30 cellular contexts compared by ENCODE assay signal in the genomic region with DNA sequence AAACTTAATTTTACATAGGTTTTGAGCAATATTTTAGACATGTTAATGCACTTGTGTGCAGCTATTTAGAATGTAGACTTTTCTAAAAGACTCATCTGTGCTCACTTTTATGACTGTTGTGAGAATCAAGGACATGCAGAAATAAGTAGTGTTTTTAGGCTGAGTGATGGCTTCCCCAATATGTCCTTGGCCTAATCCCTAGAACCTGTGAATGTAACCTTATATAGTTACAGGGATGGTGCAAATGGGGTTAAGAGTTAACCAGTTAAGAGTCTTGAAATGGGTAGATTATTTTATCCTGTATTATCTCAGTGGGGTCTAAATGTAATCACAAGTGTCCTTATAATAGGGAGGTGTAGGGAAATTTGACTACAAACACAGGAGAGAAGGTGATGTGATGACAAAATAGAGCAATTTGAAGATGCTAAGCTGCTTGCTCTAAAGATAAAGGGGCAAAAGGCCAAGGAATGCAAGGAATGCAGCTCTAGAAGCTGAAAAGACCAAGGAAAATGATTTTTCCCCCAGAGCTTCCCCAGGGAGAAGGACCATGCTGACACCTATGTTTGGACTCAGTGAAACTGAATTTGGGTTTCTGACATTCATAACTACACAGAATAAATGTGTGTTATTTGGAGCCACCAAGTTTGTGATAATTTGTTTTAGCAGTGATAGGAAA.
DNase-seq lines count a peak whose midpoint lies in the region; ATAC-seq and TF ChIP-seq lines count a peak whose summit lies in the region.
"Had no signal": no experiment of that assay in that cellular context is flagged by ENCODE, and none has a peak within 500 bp of the region (broad histone marks: within the 10 kb centered on the region; RNA-seq: fewer than 3 reads in every experiment).

No MANE protein-coding gene starts in this region.

- peaks cover 1% of the 10 kb centered on the region for H3K9me3 Mint-ChIP-seq in activated CD8-positive, alpha-beta T cell treated with anti-CD3 and anti-CD28 coated beads for 36 hours
- H3K9me3 Mint-ChIP-seq: activated naive CD4-positive, alpha-beta T cell treated with anti-CD3 and anti-CD28 coated beads for 36 hours had no signal

- H3K4me3 ChIP-seq in AG10803 (ENCODE audit: low read length), result no peak overlapping the region
- H3K4me3 ChIP-seq: BLaER1 treated with 17β-estradiol and CSF1 and Interleukin-3, amounts not matched to agents 10 nM and 100 nM; skin epidermis; upper lobe of left lung had no signal

- POLR2A ChIA-PET in activated CD8-positive, alpha-beta T cell treated with anti-CD3 and anti-CD28 coated beads for 36 hours (lab: Charles Lee), result no interaction called here

- no peaks in the 10 kb centered on the region for H3K36me3 Mint-ChIP-seq in activated CD8-positive, alpha-beta T cell treated with anti-CD3 and anti-CD28 coated beads for 36 hours (ENCODE audit: low read depth)
- H3K36me3 Mint-ChIP-seq: immature natural killer cell had no signal

- no peaks in the 10 kb centered on the region for H3K27me3 Mint-ChIP-seq in activated CD8-positive, alpha-beta T cell treated with anti-CD3 and anti-CD28 coated beads for 36 hours

- DNase-seq in AG10803 (ENCODE audit: low read depth) (peak; percentile 51), M059J (ENCODE audit: low read depth) (peak; percentile 50), astrocyte of the hippocampus (ENCODE audit: low read depth, low spot score) (peak; percentile 41), iPS-NIHi7 (ENCODE audit: extremely low spot score) (peak; percentile 22), NCI-H1694 treated with DMSO at 0.1 percent for 48 hours (lab: John Stamatoyannopoulos, UW) (no peak), NCI-H2196 treated with DMSO at 0.1 percent for 48 hours (lab: John Stamatoyannopoulos, UW; ENCODE audit: unreplicated experiment) (no peak), T-helper 2 cell (no peak)
- DNase-seq in activated CD8-positive, alpha-beta T cell treated with anti-CD3 and anti-CD28 coated beads for 36 hours, result no peak
- DNase-seq: ACHN; activated CD4-positive, alpha-beta T cell treated with anti-CD3 and anti-CD28 coated beads for 36 hours; activated CD8-positive, alpha-beta memory T cell treated with anti-CD3 and anti-CD28 coated beads for 24 hours; activated naive CD4-positive, alpha-beta T cell treated with anti-CD3 and anti-CD28 coated beads for 36 hours; activated T-cell treated with anti-CD3 and anti-CD28 coated beads, Interleukin-2, amount 50 U/mL, for 72 hours; anterior cingulate cortex; Caco-2; central memory CD4-positive, alpha-beta T cell; dermis blood vessel endothelial cell; DMS79 treated with DMSO at 0.1 percent for 48 hours; head of caudate nucleus; immature natural killer cell; mesenchymal stem cell; NCI-H1417; NCI-H446 treated with DMSO at 0.1 percent for 48 hours; OCI-M1; SHP77; T-helper 1 cell; upper lobe of left lung had no signal

- CTCF ChIA-PET in activated CD8-positive, alpha-beta T cell treated with anti-CD3 and anti-CD28 coated beads for 36 hours (lab: Charles Lee), result no interaction called here

- no peaks in the 10 kb centered on the region for H3K4me1 Mint-ChIP-seq in activated CD8-positive, alpha-beta T cell treated with anti-CD3 and anti-CD28 coated beads for 36 hours (ENCODE audit: low read depth)
- H3K4me1 Mint-ChIP-seq: activated CD4-positive, alpha-beta T cell treated with anti-CD3 and anti-CD28 coated beads for 36 hours; immature natural killer cell had no signal

- intact Hi-C loops in activated CD8-positive, alpha-beta T cell treated with anti-CD3 and anti-CD28 coated beads for 36 hours (cut with micrococcal nuclease), result no loop called here

- H3K4me3 Mint-ChIP-seq in activated CD8-positive, alpha-beta T cell treated with anti-CD3 and anti-CD28 coated beads for 36 hours, result no peak overlapping the region
- H3K4me3 Mint-ChIP-seq: activated CD4-positive, alpha-beta T cell treated with anti-CD3 and anti-CD28 coated beads for 36 hours; activated naive CD4-positive, alpha-beta T cell treated with anti-CD3 and anti-CD28 coated beads for 36 hours; activated T-cell treated with anti-CD3 and anti-CD28 coated beads, Interleukin-2, amount 50 U/mL, for 72 hours; immature natural killer cell had no signal

- no peak for ATAC-seq in activated CD8-positive, alpha-beta T cell treated with anti-CD3 and anti-CD28 coated beads for 36 hours
- ATAC-seq: activated CD4-positive, alpha-beta T cell treated with anti-CD3 and anti-CD28 coated beads for 36 hours; activated T-cell treated with anti-CD3 and anti-CD28 coated beads, Interleukin-2, amount 50 U/mL, for 72 hours; left lobe of liver had no signal

- no peak for TF ChIP-seq CTCF in AG10803 (conservative IDR thresholded peaks at IDR 0.05; ENCODE audit: low read length)
- no peak for TF ChIP-seq CTCF in activated CD8-positive, alpha-beta T cell treated with anti-CD3 and anti-CD28 coated beads for 36 hours (IDR thresholded peaks at IDR 0.05)

- H3K27ac Mint-ChIP-seq in activated CD8-positive, alpha-beta T cell treated with anti-CD3 and anti-CD28 coated beads for 36 hours, result no peak overlapping the region
- H3K27ac Mint-ChIP-seq: activated CD4-positive, alpha-beta T cell treated with anti-CD3 and anti-CD28 coated beads for 36 hours; activated naive CD4-positive, alpha-beta T cell treated with anti-CD3 and anti-CD28 coated beads for 36 hours; activated T-cell treated with anti-CD3 and anti-CD28 coated beads, Interleukin-2, amount 50 U/mL, for 72 hours; immature natural killer cell had no signal

Comparison
In these comparisons a context has a peak if more than half of its experiments do, and no peak if none do; other contexts are left out.
1. DNase-seq: peak in AG10803 (single experiment), M059J (single experiment), astrocyte of the hippocampus (single experiment) and iPS-NIHi7 (single experiment); none in activated CD8-positive, alpha-beta T cell treated with anti-CD3 and anti-CD28 coated beads for 36 hours (single experiment), NCI-H1694 treated with DMSO at 0.1 percent for 48 hours (single experiment), NCI-H2196 treated with DMSO at 0.1 percent for 48 hours (single experiment) and T-helper 2 cell (0 of 5).